20 cellular contexts compared by ENCODE assay signal in the genomic region with DNA sequence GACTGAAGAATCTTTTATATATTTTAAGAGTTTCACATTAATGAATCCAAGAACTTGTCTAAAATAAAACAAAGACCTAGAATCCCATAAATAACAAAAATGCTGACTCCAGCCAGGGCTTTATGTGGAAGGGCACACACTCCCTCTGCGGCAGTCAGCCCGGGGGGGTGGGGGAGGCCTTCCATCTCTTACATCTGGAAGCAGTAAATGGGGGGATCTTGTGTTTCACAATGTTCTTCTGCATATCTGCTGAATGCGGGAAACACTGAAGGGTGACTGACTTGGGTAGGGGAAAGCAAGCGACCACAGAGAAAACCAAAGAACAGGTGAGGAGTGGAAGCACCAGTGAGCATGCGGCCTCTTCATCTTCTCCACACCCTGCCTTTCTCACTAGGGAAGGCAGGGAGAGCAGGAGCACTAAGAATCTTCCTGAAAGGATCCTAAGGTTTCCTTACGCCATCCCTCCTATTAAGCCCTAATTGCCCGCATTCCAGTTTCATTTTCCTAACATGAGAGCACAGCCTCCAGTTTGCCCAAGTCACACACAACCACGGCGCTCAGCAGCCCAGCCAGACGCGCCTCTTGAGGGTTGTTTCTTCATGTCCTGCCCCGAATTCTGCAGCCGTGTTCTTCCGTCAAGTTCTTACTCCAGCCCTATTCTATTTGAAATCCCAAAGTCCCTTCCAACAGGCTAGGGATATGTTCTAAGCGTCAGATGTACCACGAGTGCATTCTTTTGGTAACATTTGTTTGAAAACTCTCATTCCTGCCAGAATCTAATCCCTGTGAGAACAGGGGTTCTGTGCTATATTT. TPM values are rescaled to one million over a fixed set of nuclear protein-coding genes. Genes with fewer than 3 reads are reported as not detected.
A peak's percentile ranks its signal among the peaks of the same experiment; 100 is the strongest.
DNase-seq lines count a peak whose midpoint lies in the region; ATAC-seq, FAIRE-seq and TF ChIP-seq lines count a peak whose summit lies in the region.
"Had no signal": no experiment of that assay in that cellular context is flagged by ENCODE, and none has a peak within 500 bp of the region (broad histone marks: within the 10 kb centered on the region; RNA-seq: fewer than 3 reads in every experiment).

No MANE protein-coding gene starts in this region.

- DNase-seq in AG10803 (ENCODE audit: low read depth) (peak; percentile 55), kidney (no peak), skeletal muscle cell (ENCODE audit: low read depth) (peak; percentile 59), T1000 (lab: John Stamatoyannopoulos, UW) (no peak), NCI-H345 treated with DMSO at 0.1 percent for 48 hours (lab: John Stamatoyannopoulos, UW; ENCODE audit: unreplicated experiment) (no peak), left lung (no peak)
- DNase-seq in stimulated activated CD4-positive, alpha-beta T cell treated with anti-CD3 and anti-CD28 coated beads, Interleukin-1b, Interleukin-23, amount 100 ng/mL, for 48 hours, result no peak
- DNase-seq: aorta, cortex of kidney, GDM1, KG1, NCI-H1436, NCI-H510A treated with DMSO at 0.1 percent for 48 hours, WERI-Rb-1 had no signal

- H3K9me3 Mint-ChIP-seq in brain, result peaks cover 0 to 5% (median 0%) of the 10 kb centered on the region in 5 experiments
- H3K9me3 Mint-ChIP-seq: activated T-helper 2 cell treated with anti-CD3 and anti-CD28 coated beads, Interferon-gamma antibody, Interleukin-2, Interleukin-4, amounts not matched to agents 10 μg/mL and 5 μg/mL and 100 μg/mL, durations not matched to agents 14 hours and 24 hours and 36 hours; neural progenitor cell; stimulated activated naive CD8-positive, alpha-beta T cell treated with anti-CD3 and anti-CD28 coated beads, Interleukin-15, Interleukin-2, amounts not matched to agents 100 ng/mL and 50 ng/mL, for 24 hours had no signal

- peak overlapping the region in 1 of 2 donors; percentile 4 for H3K9ac ChIP-seq in kidney (ENCODE audit: low read length in 2 of 2)
- H3K9ac ChIP-seq: neural progenitor cell had no signal

- no peaks in the 10 kb centered on the region for H3K27me3 Mint-ChIP-seq in brain
- H3K27me3 Mint-ChIP-seq: stimulated activated naive CD8-positive, alpha-beta T cell treated with anti-CD3 and anti-CD28 coated beads, Interleukin-15, Interleukin-2, amounts not matched to agents 100 ng/mL and 50 ng/mL, for 24 hours had no signal

- no peak overlapping the region for H3K4me3 Mint-ChIP-seq in brain
- H3K4me3 Mint-ChIP-seq: neural progenitor cell; stimulated activated naive CD8-positive, alpha-beta T cell treated with anti-CD3 and anti-CD28 coated beads, Interleukin-15, Interleukin-2, amounts not matched to agents 100 ng/mL and 50 ng/mL, for 24 hours had no signal

- H3K27ac ChIP-seq in kidney (ENCODE audit: low read depth in 2 of 2, low read length in 2 of 2) (peak overlapping the region; percentile 33 to 35), left lung (peak overlapping the region in 1 of 2 donors; percentile 28)
- H3K27ac ChIP-seq: A549, HL-60, neural progenitor cell, WERI-Rb-1 had no signal

- H3K9me3 ChIP-seq in kidney (ENCODE audit: control insufficient read depth in 1 of 2, low read length in 2 of 2) (no peaks in the 10 kb centered on the region), left lung (no peaks in the 10 kb centered on the region)
- H3K9me3 ChIP-seq: A549 had no signal

- no peak for TF ChIP-seq CTCF in AG10803 (conservative IDR thresholded peaks at IDR 0.05; ENCODE audit: low read length)
- no peak for TF ChIP-seq CTCF in brain (conservative IDR thresholded peaks at IDR 0.05)
- TF ChIP-seq CTCF in kidney (IDR thresholded peaks at IDR 0.05; ENCODE audit: borderline replicate concordance, extremely low read depth, insufficient read depth), result no peak
- TF ChIP-seq CTCF in left lung (IDR thresholded peaks at IDR 0.05), result no peak

- H3K4me1 ChIP-seq in kidney (ENCODE audit: control insufficient read depth in 1 of 2, insufficient read depth in 1 of 2, low read depth in 1 of 2, low read length in 2 of 2), result peaks cover 16 to 31% of the 10 kb centered on the region in 2 donors
- H3K4me1 ChIP-seq in left lung, result peaks cover 8 to 80% of the 10 kb centered on the region in 2 donors
- H3K4me1 ChIP-seq: neural progenitor cell had no signal

- peak overlapping the region in 4 of 5 experiments; percentile 1 to 83 (median 43) for H3K27ac Mint-ChIP-seq in brain
- H3K27ac Mint-ChIP-seq: activated T-helper 2 cell treated with anti-CD3 and anti-CD28 coated beads, Interferon-gamma antibody, Interleukin-2, Interleukin-4, amounts not matched to agents 10 μg/mL and 5 μg/mL and 100 μg/mL, durations not matched to agents 14 hours and 24 hours and 36 hours; neural progenitor cell; stimulated activated naive CD8-positive, alpha-beta T cell treated with anti-CD3 and anti-CD28 coated beads, Interleukin-15, Interleukin-2, amounts not matched to agents 100 ng/mL and 50 ng/mL, for 24 hours had no signal

- H3K36me3 Mint-ChIP-seq in brain, result peaks cover 47% of the 10 kb centered on the region
- H3K36me3 Mint-ChIP-seq: neural progenitor cell had no signal

- H3K27me3 ChIP-seq in left lung, result no peaks in the 10 kb centered on the region

- no peak for FAIRE-seq in kidney (lab: Jason Lieb, UNC)
- FAIRE-seq: A549 had no signal

- no peak for ATAC-seq in left lung
- ATAC-seq: A549 had no signal

- intact Hi-C loops in kidney (cut with DNase I) (no loop called here), left lung (cut with DNase I) (no loop called here)

- H3K36me3 ChIP-seq in kidney (ENCODE audit: control insufficient read depth in 1 of 2, insufficient read depth in 2 of 2, low read length in 2 of 2), result peaks cover 6 to 13% of the 10 kb centered on the region in 2 donors
- H3K36me3 ChIP-seq in left lung, result peaks cover 0 to 59% of the 10 kb centered on the region in 2 donors
- H3K36me3 ChIP-seq: neural progenitor cell had no signal

- H3K4me1 Mint-ChIP-seq in brain, result peaks cover 47% of the 10 kb centered on the region

- H3K4me3 ChIP-seq in AG10803 (ENCODE audit: low read length), result no peak overlapping the region; the same call in 1 of the 2 replicates
- peak overlapping the region; percentile 57 to 80 for H3K4me3 ChIP-seq in kidney (ENCODE audit: low read length in 2 of 2)
- H3K4me3 ChIP-seq in skeletal muscle cell (ENCODE audit: low read depth, low read length), result no peak overlapping the region
- peak overlapping the region in 1 of 2 donors; percentile 7 for H3K4me3 ChIP-seq in left lung
- H3K4me3 ChIP-seq: A549, neural progenitor cell had no signal

RNA-seq across cellular contexts. Expression of gene ACSL1, which starts 23.4 kb away (rescaled TPM):
- 26.3 TPM for polyA plus RNA-seq in brain (ENCODE audit: insufficient read depth, low read depth, low replicate concordance)
- 98.1 TPM for total RNA-seq in kidney
- 322 TPM for polyA plus RNA-seq in kidney (ENCODE audit: insufficient read depth, low read depth, low replicate concordance)
- total RNA-seq in left lung, result 100 to 1,000 TPM; 150 to 270 TPM

Comparison
In these comparisons a context has a peak if more than half of its experiments do, and no peak if none do; other contexts are left out.
1. DNase-seq: peak in AG10803 (single experiment) and skeletal muscle cell (single experiment); none in kidney (single experiment), T1000 (single experiment), NCI-H345 treated with DMSO at 0.1 percent for 48 hours (single experiment), left lung (0 of 2) and stimulated activated CD4-positive, alpha-beta T cell treated with anti-CD3 and anti-CD28 coated beads, Interleukin-1b, Interleukin-23, amount 100 ng/mL, for 48 hours (single experiment).
2. H3K4me3 ChIP-seq: peak in kidney (2 of 2); none in AG10803 (single experiment) and skeletal muscle cell (single experiment).